Comparison of ENCODE assay signal across 16 cellular contexts in genomic region chr4:4974727-4975126, GRCh38. TPM values are rescaled to one million over a fixed set of nuclear protein-coding genes. Genes with fewer than 3 reads are reported as not detected.
DNase-seq lines count a peak whose midpoint lies in the region; ATAC-seq and TF ChIP-seq lines count a peak whose summit lies in the region.
"Had no signal": no experiment of that assay in that cellular context is flagged by ENCODE, and none has a peak within 500 bp of the region (broad histone marks: within the 10 kb centered on the region; RNA-seq: fewer than 3 reads in every experiment).

No MANE protein-coding gene starts in this region.

- 67% methylated on average over 3 of the region's 3 CpGs for WGBS in esophagus muscularis mucosa

- H3K4me1 ChIP-seq in BLaER1 (no peaks in the 10 kb centered on the region), HEK293 (ENCODE audit: control insufficient read depth, insufficient read depth, low read length) (no peaks in the 10 kb centered on the region), esophagus muscularis mucosa (no peaks in the 10 kb centered on the region)
- H3K4me1 ChIP-seq: BLaER1 treated with 17β-estradiol and CSF1 and Interleukin-3, amounts not matched to agents 10 nM and 100 nM; HAP-1 had no signal

- H3K4me2 ChIP-seq in BLaER1, result no peak overlapping the region
- H3K4me2 ChIP-seq: BLaER1 treated with 17β-estradiol and CSF1 and Interleukin-3, amounts not matched to agents 10 nM and 100 nM had no signal

- DNase-seq in esophagus muscularis mucosa (ENCODE audit: extremely low spot score) (peak; percentile 75), GF-D8 (lab: John Stamatoyannopoulos, UW) (no peak), omental fat pad (ENCODE audit: low spot score) (no peak)
- DNase-seq: CD4-positive, alpha-beta T cell; CD8-positive, alpha-beta memory T cell; DMS 273 treated with DMSO at 0.1 percent for 48 hours; DND-41; GOT3 had no signal

- H4K20me1 ChIP-seq in BLaER1, result no peaks in the 10 kb centered on the region
- H4K20me1 ChIP-seq: BLaER1 treated with 17β-estradiol and CSF1 and Interleukin-3, amounts not matched to agents 10 nM and 100 nM had no signal

- intact Hi-C loops in esophagus muscularis mucosa (cut with DNase I), result no loop called here

- no peak overlapping the region for H3K9ac ChIP-seq in BLaER1
- H3K9ac ChIP-seq: BLaER1 treated with 17β-estradiol and CSF1 and Interleukin-3, amounts not matched to agents 10 nM and 100 nM had no signal

- CTCF ChIA-PET in HEK293 (lab: Yijun Ruan, JAX), result no interaction called here

- POLR2A ChIA-PET in HEK293 (lab: Yijun Ruan, JAX), result no interaction called here

- ATAC-seq in GM18511 (IDR thresholded peaks at IDR 0.05; ENCODE audit: unreplicated experiment) (no peak), omental fat pad (ENCODE audit: low FRiP score) (no peak)
- ATAC-seq: GM12878 had no signal

- no peak overlapping the region for H3K27ac ChIP-seq in BLaER1
- H3K27ac ChIP-seq in HEK293 (ENCODE audit: extremely low read depth, low read depth, low read length), result no peak overlapping the region
- no peak overlapping the region for H3K27ac ChIP-seq in esophagus muscularis mucosa (replicated peaks in 1 of 4)
- H3K27ac ChIP-seq: BLaER1 treated with 17β-estradiol and CSF1 and Interleukin-3, amounts not matched to agents 10 nM and 100 nM had no signal

- no peak for TF ChIP-seq EP300 in esophagus muscularis mucosa (IDR thresholded peaks at IDR 0.05)

- H3K4me3 ChIP-seq in BLaER1 (peak overlapping the region; percentile 4; the same call in 1 of the 2 replicates), HEK293 (ENCODE audit: low read depth, low read length) (no peak overlapping the region), esophagus muscularis mucosa (no peak overlapping the region)
- H3K4me3 ChIP-seq: GM12878, HAP-1 had no signal

- TF ChIP-seq POLR2A in esophagus muscularis mucosa (IDR thresholded peaks at IDR 0.05; ENCODE audit: low read depth), result no peak

- H3K9me3 ChIP-seq in BLaER1 (peaks cover 61% of the 10 kb centered on the region), HEK293 (ENCODE audit: control insufficient read depth, insufficient read depth, low read depth, low read length) (no peaks in the 10 kb centered on the region), esophagus muscularis mucosa (no peaks in the 10 kb centered on the region)

- no peaks in the 10 kb centered on the region for H3K27me3 ChIP-seq in BLaER1
- no peaks in the 10 kb centered on the region for H3K27me3 ChIP-seq in esophagus muscularis mucosa
- H3K27me3 ChIP-seq: BLaER1 treated with 17β-estradiol and CSF1 and Interleukin-3, amounts not matched to agents 10 nM and 100 nM had no signal

- no peak for TF ChIP-seq CTCF in HEK293 (tag by site-specific recombination; IDR thresholded peaks at IDR 0.05)
- TF ChIP-seq CTCF in esophagus muscularis mucosa (IDR thresholded peaks at IDR 0.05), result no peak
- no peak for TF ChIP-seq CTCF in omental fat pad (IDR thresholded peaks at IDR 0.05)

- H3K36me3 ChIP-seq in BLaER1 (no peaks in the 10 kb centered on the region), HEK293 (ENCODE audit: control insufficient read depth in 2 of 2, insufficient read depth in 1 of 2, low read length in 2 of 2) (no peaks in the 10 kb centered on the region), esophagus muscularis mucosa (no peaks in the 10 kb centered on the region)
- H3K36me3 ChIP-seq: HAP-1 had no signal

TF ChIP-seq in HEK293, 187 proteins besides CTCF, POLR2A, EP300 and RAD21:
- TF ChIP-seq SETDB1 (IDR thresholded peaks at IDR 0.05; ENCODE audit: insufficient read length, low read length), result peak; percentile 88
- no peak for TF ChIP-seq ZNF423 (tag by site-specific recombination; IDR thresholded peaks at IDR 0.05)
- no peak for TF ChIP-seq IKZF3 (tag by site-specific recombination; IDR thresholded peaks at IDR 0.05)
- TF ChIP-seq MYNN (tag by site-specific recombination; IDR thresholded peaks at IDR 0.05; ENCODE audit: borderline replicate concordance), result no peak
- TF ChIP-seq ZNF843 (tag by site-specific recombination; IDR thresholded peaks at IDR 0.05), result no peak
- no peak for TF ChIP-seq ZNF18 (tag by site-specific recombination; IDR thresholded peaks at IDR 0.05)

RNA-seq across cellular contexts. Expression of gene CYTL1, which starts 44.5 kb away (rescaled TPM):
- total RNA-seq in esophagus muscularis mucosa (1 to 10 TPM; 1.2 to 2.3 (median 2.0) TPM), omental fat pad (1 to 10 TPM in 2 of 4 donors, under 1 TPM in 1, not detected in 1; 0.46 to 1.1 (median 1.1) TPM)
- total RNA-seq: A172; B cell; CD4-positive, alpha-beta T cell; CD8-positive, alpha-beta memory T cell; GM12878 had no signal
